In the genomic region with DNA sequence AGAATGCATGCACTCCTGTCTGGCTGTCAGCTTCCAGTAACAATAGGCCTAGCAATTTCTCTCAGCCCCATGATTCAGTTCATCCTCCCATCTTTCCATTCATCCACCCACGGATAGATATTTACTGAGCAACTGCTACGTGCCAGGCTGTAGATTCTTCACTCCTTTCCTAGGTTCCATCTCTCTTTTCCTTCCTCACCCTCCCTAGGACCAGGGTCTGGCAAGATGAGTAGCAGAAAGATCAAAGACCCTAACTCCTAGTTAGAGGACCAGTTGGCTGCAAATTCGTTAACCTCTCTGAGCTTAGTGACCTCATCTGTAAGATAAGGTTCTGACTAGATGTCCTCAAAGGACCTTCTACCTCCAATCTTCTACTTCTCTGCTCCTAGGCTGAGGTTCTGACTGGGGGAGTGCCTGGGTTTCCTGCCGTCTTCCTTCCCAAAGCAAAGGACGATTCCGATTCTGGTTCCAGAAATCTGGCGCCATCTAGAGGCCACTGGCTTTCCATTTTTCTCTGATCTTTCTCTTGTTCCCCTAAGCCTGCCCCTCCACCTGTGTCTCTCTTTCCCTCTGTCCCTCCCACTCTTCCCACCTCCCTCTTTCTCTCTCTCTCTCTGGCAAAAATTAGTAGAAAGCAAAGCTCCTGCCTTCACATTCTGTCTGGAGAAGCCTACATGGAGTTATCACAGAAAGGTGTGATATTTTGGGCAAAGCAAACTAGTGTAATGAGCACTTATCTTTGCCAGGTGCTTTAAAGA, we compare ENCODE assay signal across 1 cellular context.
TF ChIP-seq lines count a peak whose summit lies in the region.

No MANE protein-coding gene starts in this region.

TF ChIP-seq in WTC11, 78 proteins besides CTCF, POLR2A, EP300 and RAD21 (continued from another document):
- TF ChIP-seq, protein P1, sequence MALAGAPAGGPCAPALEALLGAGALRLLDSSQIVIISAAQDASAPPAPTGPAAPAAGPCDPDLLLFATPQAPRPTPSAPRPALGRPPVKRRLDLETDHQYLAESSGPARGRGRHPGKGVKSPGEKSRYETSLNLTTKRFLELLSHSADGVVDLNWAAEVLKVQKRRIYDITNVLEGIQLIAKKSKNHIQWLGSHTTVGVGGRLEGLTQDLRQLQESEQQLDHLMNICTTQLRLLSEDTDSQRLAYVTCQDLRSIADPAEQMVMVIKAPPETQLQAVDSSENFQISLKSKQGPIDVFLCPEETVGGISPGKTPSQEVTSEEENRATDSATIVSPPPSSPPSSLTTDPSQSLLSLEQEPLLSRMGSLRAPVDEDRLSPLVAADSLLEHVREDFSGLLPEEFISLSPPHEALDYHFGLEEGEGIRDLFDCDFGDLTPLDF (CRISPR knock-in tag; IDR thresholded peaks at IDR 0.05): no peak
- no peak for TF ChIP-seq MXD4 (CRISPR knock-in tag; IDR thresholded peaks at IDR 0.05; ENCODE audit: borderline replicate concordance)
- TF ChIP-seq FOXJ3 (CRISPR knock-in tag; IDR thresholded peaks at IDR 0.05; ENCODE audit: borderline replicate concordance): no peak
- TF ChIP-seq, protein P2, sequence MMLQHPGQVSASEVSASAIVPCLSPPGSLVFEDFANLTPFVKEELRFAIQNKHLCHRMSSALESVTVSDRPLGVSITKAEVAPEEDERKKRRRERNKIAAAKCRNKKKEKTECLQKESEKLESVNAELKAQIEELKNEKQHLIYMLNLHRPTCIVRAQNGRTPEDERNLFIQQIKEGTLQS (CRISPR knock-in tag; conservative IDR thresholded peaks at IDR 0.05): no peak
- TF ChIP-seq JUN (CRISPR knock-in tag; IDR thresholded peaks at IDR 0.05): no peak
- TF ChIP-seq, protein P3, sequence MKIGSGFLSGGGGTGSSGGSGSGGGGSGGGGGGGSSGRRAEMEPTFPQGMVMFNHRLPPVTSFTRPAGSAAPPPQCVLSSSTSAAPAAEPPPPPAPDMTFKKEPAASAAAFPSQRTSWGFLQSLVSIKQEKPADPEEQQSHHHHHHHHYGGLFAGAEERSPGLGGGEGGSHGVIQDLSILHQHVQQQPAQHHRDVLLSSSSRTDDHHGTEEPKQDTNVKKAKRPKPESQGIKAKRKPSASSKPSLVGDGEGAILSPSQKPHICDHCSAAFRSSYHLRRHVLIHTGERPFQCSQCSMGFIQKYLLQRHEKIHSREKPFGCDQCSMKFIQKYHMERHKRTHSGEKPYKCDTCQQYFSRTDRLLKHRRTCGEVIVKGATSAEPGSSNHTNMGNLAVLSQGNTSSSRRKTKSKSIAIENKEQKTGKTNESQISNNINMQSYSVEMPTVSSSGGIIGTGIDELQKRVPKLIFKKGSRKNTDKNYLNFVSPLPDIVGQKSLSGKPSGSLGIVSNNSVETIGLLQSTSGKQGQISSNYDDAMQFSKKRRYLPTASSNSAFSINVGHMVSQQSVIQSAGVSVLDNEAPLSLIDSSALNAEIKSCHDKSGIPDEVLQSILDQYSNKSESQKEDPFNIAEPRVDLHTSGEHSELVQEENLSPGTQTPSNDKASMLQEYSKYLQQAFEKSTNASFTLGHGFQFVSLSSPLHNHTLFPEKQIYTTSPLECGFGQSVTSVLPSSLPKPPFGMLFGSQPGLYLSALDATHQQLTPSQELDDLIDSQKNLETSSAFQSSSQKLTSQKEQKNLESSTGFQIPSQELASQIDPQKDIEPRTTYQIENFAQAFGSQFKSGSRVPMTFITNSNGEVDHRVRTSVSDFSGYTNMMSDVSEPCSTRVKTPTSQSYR (CRISPR knock-in tag; IDR thresholded peaks at IDR 0.05): no peak
- TF ChIP-seq, protein P4, sequence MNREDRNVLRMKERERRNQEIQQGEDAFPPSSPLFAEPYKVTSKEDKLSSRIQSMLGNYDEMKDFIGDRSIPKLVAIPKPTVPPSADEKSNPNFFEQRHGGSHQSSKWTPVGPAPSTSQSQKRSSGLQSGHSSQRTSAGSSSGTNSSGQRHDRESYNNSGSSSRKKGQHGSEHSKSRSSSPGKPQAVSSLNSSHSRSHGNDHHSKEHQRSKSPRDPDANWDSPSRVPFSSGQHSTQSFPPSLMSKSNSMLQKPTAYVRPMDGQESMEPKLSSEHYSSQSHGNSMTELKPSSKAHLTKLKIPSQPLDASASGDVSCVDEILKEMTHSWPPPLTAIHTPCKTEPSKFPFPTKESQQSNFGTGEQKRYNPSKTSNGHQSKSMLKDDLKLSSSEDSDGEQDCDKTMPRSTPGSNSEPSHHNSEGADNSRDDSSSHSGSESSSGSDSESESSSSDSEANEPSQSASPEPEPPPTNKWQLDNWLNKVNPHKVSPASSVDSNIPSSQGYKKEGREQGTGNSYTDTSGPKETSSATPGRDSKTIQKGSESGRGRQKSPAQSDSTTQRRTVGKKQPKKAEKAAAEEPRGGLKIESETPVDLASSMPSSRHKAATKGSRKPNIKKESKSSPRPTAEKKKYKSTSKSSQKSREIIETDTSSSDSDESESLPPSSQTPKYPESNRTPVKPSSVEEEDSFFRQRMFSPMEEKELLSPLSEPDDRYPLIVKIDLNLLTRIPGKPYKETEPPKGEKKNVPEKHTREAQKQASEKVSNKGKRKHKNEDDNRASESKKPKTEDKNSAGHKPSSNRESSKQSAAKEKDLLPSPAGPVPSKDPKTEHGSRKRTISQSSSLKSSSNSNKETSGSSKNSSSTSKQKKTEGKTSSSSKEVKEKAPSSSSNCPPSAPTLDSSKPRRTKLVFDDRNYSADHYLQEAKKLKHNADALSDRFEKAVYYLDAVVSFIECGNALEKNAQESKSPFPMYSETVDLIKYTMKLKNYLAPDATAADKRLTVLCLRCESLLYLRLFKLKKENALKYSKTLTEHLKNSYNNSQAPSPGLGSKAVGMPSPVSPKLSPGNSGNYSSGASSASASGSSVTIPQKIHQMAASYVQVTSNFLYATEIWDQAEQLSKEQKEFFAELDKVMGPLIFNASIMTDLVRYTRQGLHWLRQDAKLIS (CRISPR knock-in tag; IDR thresholded peaks at IDR 0.05; ENCODE audit: borderline replicate concordance): no peak
- TF ChIP-seq, protein P5, sequence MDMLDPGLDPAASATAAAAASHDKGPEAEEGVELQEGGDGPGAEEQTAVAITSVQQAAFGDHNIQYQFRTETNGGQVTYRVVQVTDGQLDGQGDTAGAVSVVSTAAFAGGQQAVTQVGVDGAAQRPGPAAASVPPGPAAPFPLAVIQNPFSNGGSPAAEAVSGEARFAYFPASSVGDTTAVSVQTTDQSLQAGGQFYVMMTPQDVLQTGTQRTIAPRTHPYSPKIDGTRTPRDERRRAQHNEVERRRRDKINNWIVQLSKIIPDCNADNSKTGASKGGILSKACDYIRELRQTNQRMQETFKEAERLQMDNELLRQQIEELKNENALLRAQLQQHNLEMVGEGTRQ (CRISPR knock-in tag; IDR thresholded peaks at IDR 0.05): no peak
- TF ChIP-seq GTF2I (CRISPR knock-in tag; conservative IDR thresholded peaks at IDR 0.05): no peak
- no peak for TF ChIP-seq MYBL2 (CRISPR knock-in tag; IDR thresholded peaks at IDR 0.05)
- no peak for TF ChIP-seq FOXP1 (CRISPR knock-in tag; IDR thresholded peaks at IDR 0.05; ENCODE audit: borderline replicate concordance)
- TF ChIP-seq PRRX2 (CRISPR knock-in tag; IDR thresholded peaks at IDR 0.05): no peak
- TF ChIP-seq EMX1 (CRISPR knock-in tag; IDR thresholded peaks at IDR 0.05): no peak
- no peak for TF ChIP-seq SP1 (CRISPR knock-in tag; conservative IDR thresholded peaks at IDR 0.05)
